In the genomic region with DNA sequence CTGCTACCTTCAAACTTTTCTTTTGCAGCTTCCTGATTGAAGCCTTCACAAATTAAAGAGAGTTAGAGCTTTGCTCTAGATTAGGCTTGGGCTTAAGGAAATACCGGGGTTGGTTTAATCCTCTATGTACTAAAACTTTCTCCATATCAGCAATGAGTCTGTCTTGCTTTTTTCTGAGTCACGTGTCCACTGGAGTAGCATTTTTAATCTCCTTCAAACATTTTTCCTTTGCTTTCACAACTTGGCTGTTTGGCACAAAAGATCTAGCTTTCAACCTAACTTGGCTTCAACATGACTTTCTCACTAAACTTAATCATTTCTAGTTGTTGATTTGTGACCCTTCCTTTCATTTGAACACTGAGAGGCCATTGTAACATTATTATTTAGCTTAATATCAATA, we compare ENCODE assay signal across 18 cellular contexts.
DNase-seq lines count a peak whose midpoint lies in the region; ATAC-seq, FAIRE-seq and TF ChIP-seq lines count a peak whose summit lies in the region.
"Had no signal": no experiment of that assay in that cellular context is flagged by ENCODE, and none has a peak within 500 bp of the region (broad histone marks: within the 10 kb centered on the region; RNA-seq: fewer than 3 reads in every experiment).

No MANE protein-coding gene starts in this region.

- ATAC-seq in Panc1 (no peak), K562 (no peak), GM18519 (IDR thresholded peaks at IDR 0.05; ENCODE audit: low FRiP score, unreplicated experiment) (no peak)

- no peak for TF ChIP-seq RAD21 in K562 (CRISPR knock-in tag; conservative IDR thresholded peaks at IDR 0.05 in 1 of 2, IDR thresholded peaks at IDR 0.05 in 1 of 2)

- 5% methylated on average over 2 of the region's 2 CpGs for WGBS in K562 (ENCODE audit: insufficient coverage, low coverage, missing lambda C conversion rate)

- BruUV-seq in Panc1 (replicated peaks; lab: Mats Ljungman, UMichigan) (no TSS peak), K562 (replicated peaks; lab: Mats Ljungman, UMichigan) (no TSS peak)

- no peaks in the 10 kb centered on the region for H3K79me2 ChIP-seq in K562 (ENCODE audit: control insufficient read depth, insufficient read depth, low read length)

- TF ChIP-seq CTCF in Panc1 (IDR thresholded peaks at IDR 0.05) = no peak
- TF ChIP-seq CTCF in K562 (IDR thresholded peaks at IDR 0.05 in 2 of 3, conservative IDR thresholded peaks at IDR 0.05 in 1 of 3; ENCODE audit: insufficient read depth in 2 of 3, low read depth in 1 of 3, low read length in 3 of 3) = no peak

- H3K27ac ChIP-seq in Panc1 (ENCODE audit: low read length) (peak overlapping the region; percentile 66), K562 (ENCODE audit: extremely low read depth, low read depth, low read length) (no peak overlapping the region)

- H3K27me3 ChIP-seq in Panc1 (ENCODE audit: control insufficient read depth, insufficient read depth, low read length) = no peaks in the 10 kb centered on the region
- no peaks in the 10 kb centered on the region for H3K27me3 ChIP-seq in K562 (ENCODE audit: control insufficient read depth in 2 of 2, insufficient read depth in 2 of 2, low read length in 2 of 2)

- H3K4me1 ChIP-seq in Panc1 (ENCODE audit: control insufficient read depth, insufficient read depth, low read length) (no peaks in the 10 kb centered on the region), K562 (replicated peaks in 1 of 2; ENCODE audit: control insufficient read depth in 2 of 2, insufficient read depth in 2 of 2, low read length in 2 of 2) (no peaks in the 10 kb centered on the region)

- DNase-seq in Panc1 (ENCODE audit: low read depth, low spot score) (no peak), K562 (ENCODE audit: extremely low read depth in 1 of 4, low spot score in 3 of 4) (no peak), iris pigment epithelial cell (ENCODE audit: low read depth) (peak; percentile 42), NCI-H1930 (lab: John Stamatoyannopoulos, UW) (no peak), HEK293T (ENCODE audit: extremely low spot score) (no peak)
- DNase-seq: C1 segment of cervical spinal cord; Calu3; CD4-positive, alpha-beta memory T cell; COR-L47; DMS53; DMS79 treated with DMSO at 0.1 percent for 48 hours; GF-D8; H7; HCEC 1CT had no signal

- H2AFZ ChIP-seq in K562 (ENCODE audit: low read depth, low read length) = no peak overlapping the region

- in situ Hi-C loops in Panc1 (cut with HindIII; ENCODE audit: low pct_unique_long_range_greater_than_20kb, low sequenced_read_pairs) = no loop called here
- in situ Hi-C loops in K562 (cut with MboI) = no loop called here

- POLR2A ChIA-PET in Panc1 (lab: Charles Lee) = no interaction called here
- POLR2A ChIA-PET in K562 (lab: Yijun Ruan, JAX) = no interaction called here
- POLR2A ChIA-PET in HEK293T (lab: Yijun Ruan, JAX) = no interaction called here

- no peak for FAIRE-seq in K562 (lab: Jason Lieb, UNC)
- FAIRE-seq: GM12891, GM18507, H1 had no signal

- intact Hi-C loops in Panc1 (cut with micrococcal nuclease; ENCODE audit: unreplicated experiment) (no loop called here), K562 (cut with micrococcal nuclease) (no loop called here)

- H3K4me2 ChIP-seq in K562 (ENCODE audit: insufficient read depth, low read length) = no peak overlapping the region

- CTCF ChIA-PET in Panc1 (lab: Charles Lee) (no interaction called here), K562 (lab: Yijun Ruan, JAX; ENCODE audit: low intra/inter-chr PET ratio) (no interaction called here), HEK293T (lab: Yijun Ruan, JAX) (no interaction called here)

- H3K9me1 ChIP-seq in K562 (ENCODE audit: control insufficient read depth, insufficient read depth, low read length) = no peaks in the 10 kb centered on the region

- no peak overlapping the region for H3K4me3 ChIP-seq in Panc1 (ENCODE audit: low read depth in 2 of 2, low read length in 2 of 2)
- H3K4me3 ChIP-seq in K562 = no peak overlapping the region

- peaks cover 8% of the 10 kb centered on the region; the same call in 1 of the 2 replicates for H3K9me3 ChIP-seq in Panc1 (ENCODE audit: control insufficient read depth, insufficient read depth, low read depth, low read length)
- no peaks in the 10 kb centered on the region for H3K9me3 ChIP-seq in K562 (replicated peaks; ENCODE audit: control insufficient read depth, insufficient read depth, low read depth, low read length)

- no peaks in the 10 kb centered on the region for H4K20me1 ChIP-seq in K562 (replicated peaks; ENCODE audit: control insufficient read depth, insufficient read depth, low read length)

- H3K9ac ChIP-seq in K562 (ENCODE audit: insufficient read depth in 1 of 2, low read depth in 2 of 2, low read length in 2 of 2) = no peak overlapping the region

- H3K36me3 ChIP-seq in Panc1 (ENCODE audit: control insufficient read depth, insufficient read depth, low read length) = no peaks in the 10 kb centered on the region
- no peaks in the 10 kb centered on the region for H3K36me3 ChIP-seq in K562 (ENCODE audit: control insufficient read depth, insufficient read depth, low read length)

- no peak for TF ChIP-seq POLR2A in K562 (conservative IDR thresholded peaks at IDR 0.05)

- TF ChIP-seq EP300 in K562 (IDR thresholded peaks at IDR 0.05; ENCODE audit: low read length) = no peak

TF ChIP-seq in K562, 482 proteins besides CTCF, POLR2A, EP300 and RAD21:
- TF ChIP-seq TFE3 (CRISPR knock-in tag; IDR thresholded peaks at IDR 0.05) = 0 out of 2 replicates have a peak, but pooled peaks have one; percentile 12
- no peak for TF ChIP-seq ESRRA (IDR thresholded peaks at IDR 0.05; ENCODE audit: borderline replicate concordance, low read depth)
- no peak for TF ChIP-seq ATF7 (IDR thresholded peaks at IDR 0.05)
- TF ChIP-seq ZNF174 (CRISPR knock-in tag; IDR thresholded peaks at IDR 0.05) = no peak

TF ChIP-seq in HEK293T, 16 proteins besides CTCF, POLR2A, EP300 and RAD21:
- TF ChIP-seq CTBP1 (IDR thresholded peaks at IDR 0.05; ENCODE audit: borderline replicate concordance) = no peak
- no peak for TF ChIP-seq ARNT (IDR thresholded peaks at IDR 0.05)
- no peak for TF ChIP-seq LEF1 (IDR thresholded peaks at IDR 0.05; ENCODE audit: borderline replicate concordance)
- no peak for TF ChIP-seq FOXA1 (IDR thresholded peaks at IDR 0.05)
- no peak for TF ChIP-seq FOXM1 (IDR thresholded peaks at IDR 0.05; ENCODE audit: borderline replicate concordance)
- TF ChIP-seq BHLHE40 (IDR thresholded peaks at IDR 0.05; ENCODE audit: borderline replicate concordance) = no peak
